ENCODE assay signal across 1 cellular context in genomic region chr18:23503038-23503966, GRCh38.
A peak's percentile ranks its signal among the peaks of the same experiment; 100 is the strongest.
TF ChIP-seq lines count a peak whose summit lies in the region.

RMC1 (plus strand) TSS chr18:23503511; CDS start chr18:23503619, 108 bp downstream.

TF ChIP-seq in HepG2, 621 proteins besides CTCF, POLR2A, EP300 and RAD21 (continued from another document and continues in another):
- TF ChIP-seq ZNF503 (CRISPR knock-in tag; IDR thresholded peaks at IDR 0.05) = 0 out of 2 replicates have a peak, but pooled peaks have one; percentile 13
- TF ChIP-seq ZNF446 (CRISPR knock-in tag; IDR thresholded peaks at IDR 0.05) = no peak; the same call in 1 of the 2 replicates
- no peak for TF ChIP-seq ZNF354B (CRISPR knock-in tag; IDR thresholded peaks at IDR 0.05)
- TF ChIP-seq MAF1 (CRISPR knock-in tag; IDR thresholded peaks at IDR 0.05; ENCODE audit: borderline replicate concordance) = no peak
- no peak for TF ChIP-seq ZFP1 (CRISPR knock-in tag; IDR thresholded peaks at IDR 0.05)
- TF ChIP-seq ARID2 (CRISPR knock-in tag; IDR thresholded peaks at IDR 0.05; ENCODE audit: borderline replicate concordance) = no peak
- no peak for TF ChIP-seq ZNF10 (CRISPR knock-in tag; IDR thresholded peaks at IDR 0.05; ENCODE audit: borderline replicate concordance, low read depth)
- no peak for TF ChIP-seq KLF9 (CRISPR knock-in tag; IDR thresholded peaks at IDR 0.05; ENCODE audit: low read depth)
- TF ChIP-seq KLF12 (CRISPR knock-in tag; IDR thresholded peaks at IDR 0.05; ENCODE audit: borderline replicate concordance) = peak; percentile 64; the same call in 1 of the 2 replicates
- TF ChIP-seq HNF4A (CRISPR knock-in tag; IDR thresholded peaks at IDR 0.05) = no peak
- no peak for TF ChIP-seq ZNF468 (CRISPR knock-in tag; IDR thresholded peaks at IDR 0.05)
- TF ChIP-seq ZBTB26 (CRISPR knock-in tag; IDR thresholded peaks at IDR 0.05; ENCODE audit: borderline replicate concordance) = no peak
- TF ChIP-seq MED1 (CRISPR knock-in tag; IDR thresholded peaks at IDR 0.05) = no peak; the same call in 1 of the 2 replicates
- no peak for TF ChIP-seq ZNF530 (CRISPR knock-in tag; IDR thresholded peaks at IDR 0.05; ENCODE audit: low read depth)
- peak; percentile 58; the same call in 1 of the 2 replicates for TF ChIP-seq ZMYM3 (CRISPR knock-in tag; IDR thresholded peaks at IDR 0.05)
- TF ChIP-seq GPN1 (CRISPR knock-in tag; IDR thresholded peaks at IDR 0.05; ENCODE audit: borderline replicate concordance) = peak; percentile 65; the same call in 1 of the 2 replicates
- no peak for TF ChIP-seq ZNF44 (CRISPR knock-in tag; IDR thresholded peaks at IDR 0.05)
- peak; percentile 94 for TF ChIP-seq ZNF605 (CRISPR knock-in tag; IDR thresholded peaks at IDR 0.05)
- TF ChIP-seq RXRB (CRISPR knock-in tag; IDR thresholded peaks at IDR 0.05; ENCODE audit: borderline replicate concordance) = no peak
- peak; percentile 36; the same call in 1 of the 2 replicates for TF ChIP-seq PRDM15 (CRISPR knock-in tag; IDR thresholded peaks at IDR 0.05)
- no peak for TF ChIP-seq HNRNPUL1 (IDR thresholded peaks at IDR 0.05; ENCODE audit: low read depth, low read length)
- TF ChIP-seq ZNF552 (CRISPR knock-in tag; IDR thresholded peaks at IDR 0.05; ENCODE audit: borderline replicate concordance) = 0 out of 2 replicates have a peak, but pooled peaks have one; percentile 23
- TF ChIP-seq TP53 (CRISPR knock-in tag; conservative IDR thresholded peaks at IDR 0.05) = no peak; the same call in 1 of the 2 replicates
- no peak for TF ChIP-seq HES4 (CRISPR knock-in tag; IDR thresholded peaks at IDR 0.05; ENCODE audit: borderline replicate concordance)
- 0 out of 2 replicates have a peak, but pooled peaks have one; percentile 31 for TF ChIP-seq HOXA9 (CRISPR knock-in tag; IDR thresholded peaks at IDR 0.05; ENCODE audit: borderline replicate concordance)
- peak; percentile 92 for TF ChIP-seq SP4 (CRISPR knock-in tag; IDR thresholded peaks at IDR 0.05)
- TF ChIP-seq ARNT2 (CRISPR knock-in tag; IDR thresholded peaks at IDR 0.05; ENCODE audit: low read depth) = peak; percentile 91; the same call in 1 of the 2 replicates
- no peak for TF ChIP-seq TBX3 (IDR thresholded peaks at IDR 0.05; ENCODE audit: borderline replicate concordance)
- no peak for TF ChIP-seq GRHL1 (CRISPR knock-in tag; conservative IDR thresholded peaks at IDR 0.05)
- TF ChIP-seq ZBTB10 (CRISPR knock-in tag; IDR thresholded peaks at IDR 0.05; ENCODE audit: borderline replicate concordance) = no peak
- no peak for TF ChIP-seq TBP (CRISPR knock-in tag; IDR thresholded peaks at IDR 0.05)
- TF ChIP-seq ZNF790 (CRISPR knock-in tag; IDR thresholded peaks at IDR 0.05; ENCODE audit: borderline replicate concordance) = no peak
- TF ChIP-seq ZNF746 (CRISPR knock-in tag; IDR thresholded peaks at IDR 0.05) = no peak
- no peak for TF ChIP-seq GFI1 (CRISPR knock-in tag; IDR thresholded peaks at IDR 0.05; ENCODE audit: borderline replicate concordance)
- peak; percentile 83 for TF ChIP-seq BHLHE40 (IDR thresholded peaks at IDR 0.05; ENCODE audit: low read length)
- no peak for TF ChIP-seq ZBTB25 (CRISPR knock-in tag; IDR thresholded peaks at IDR 0.05)
- TF ChIP-seq ZNF709 (CRISPR knock-in tag; IDR thresholded peaks at IDR 0.05) = peak; percentile 67; the same call in 1 of the 2 replicates
- TF ChIP-seq MTA3 (CRISPR knock-in tag; IDR thresholded peaks at IDR 0.05) = no peak
- no peak for TF ChIP-seq ZNF7 (CRISPR knock-in tag; IDR thresholded peaks at IDR 0.05)
- no peak for TF ChIP-seq ZSCAN20 (CRISPR knock-in tag; IDR thresholded peaks at IDR 0.05; ENCODE audit: borderline replicate concordance)
- TF ChIP-seq ZSCAN22 (CRISPR knock-in tag; IDR thresholded peaks at IDR 0.05) = no peak
- TF ChIP-seq CREBL2 (CRISPR knock-in tag; IDR thresholded peaks at IDR 0.05; ENCODE audit: borderline replicate concordance) = no peak
- TF ChIP-seq NAIF1 (CRISPR knock-in tag; IDR thresholded peaks at IDR 0.05; ENCODE audit: borderline replicate concordance) = no peak
- TF ChIP-seq ZFP41 (CRISPR knock-in tag; IDR thresholded peaks at IDR 0.05; ENCODE audit: borderline replicate concordance) = peak; percentile 83; the same call in 1 of the 2 replicates
- no peak for TF ChIP-seq TERF1 (CRISPR knock-in tag; IDR thresholded peaks at IDR 0.05)
- peak; percentile 90 for TF ChIP-seq ZFY (CRISPR knock-in tag; IDR thresholded peaks at IDR 0.05)
- no peak for TF ChIP-seq SSRP1 (CRISPR knock-in tag; IDR thresholded peaks at IDR 0.05)
- TF ChIP-seq CSRNP1 (CRISPR knock-in tag; IDR thresholded peaks at IDR 0.05) = no peak
- 0 out of 2 replicates have a peak, but pooled peaks have one; percentile 40 for TF ChIP-seq ZFP82 (CRISPR knock-in tag; IDR thresholded peaks at IDR 0.05; ENCODE audit: borderline replicate concordance)
- TF ChIP-seq PHF8 (CRISPR knock-in tag; IDR thresholded peaks at IDR 0.05) = peak; percentile 94
- TF ChIP-seq ZNF660 (CRISPR knock-in tag; IDR thresholded peaks at IDR 0.05; ENCODE audit: borderline replicate concordance, low read depth) = no peak
- no peak for TF ChIP-seq ZNF841 (CRISPR knock-in tag; IDR thresholded peaks at IDR 0.05; ENCODE audit: borderline replicate concordance)
- TF ChIP-seq KDM5B (CRISPR knock-in tag; IDR thresholded peaks at IDR 0.05; ENCODE audit: borderline replicate concordance) = peak; percentile 85
- TF ChIP-seq ZNF20 (CRISPR knock-in tag; IDR thresholded peaks at IDR 0.05) = no peak
- no peak for TF ChIP-seq ZSCAN25 (CRISPR knock-in tag; IDR thresholded peaks at IDR 0.05)
